ENCODE assay signal across 21 cellular contexts in genomic region chr10:5827841-5828240, GRCh38. TPM values are rescaled to one million over a fixed set of nuclear protein-coding genes. Genes with fewer than 3 reads are reported as not detected.
DNase-seq lines count a peak whose midpoint lies in the region; ATAC-seq, FAIRE-seq and TF ChIP-seq lines count a peak whose summit lies in the region.
"Had no signal": no experiment of that assay in that cellular context is flagged by ENCODE, and none has a peak within 500 bp of the region (broad histone marks: within the 10 kb centered on the region; RNA-seq: fewer than 3 reads in every experiment).

No MANE protein-coding gene starts in this region.

- H3K9me1 ChIP-seq in K562 (ENCODE audit: control insufficient read depth, insufficient read depth, low read length) = no peaks in the 10 kb centered on the region

- no peak overlapping the region for H3K4me3 Mint-ChIP-seq in activated CD8-positive, alpha-beta memory T cell treated with anti-CD3 and anti-CD28 coated beads, Interleukin-2, amount 10 ng/mL, durations not matched to agents 7 days and 5 days
- no peak overlapping the region for H3K4me3 Mint-ChIP-seq in type B pancreatic cell
- no peak overlapping the region for H3K4me3 Mint-ChIP-seq in CD8-positive, alpha-beta memory T cell
- H3K4me3 Mint-ChIP-seq: CD14-positive monocyte; CD4-positive, alpha-beta memory T cell; HFFc6 had no signal

- BruUV-seq in K562 (replicated peaks; lab: Mats Ljungman, UMichigan) = no TSS peak

- H3K9ac ChIP-seq in K562 (ENCODE audit: insufficient read depth in 1 of 2, low read depth in 2 of 2, low read length in 2 of 2) = peak overlapping the region in 1 of 2 experiments; percentile 81; a peak in 2 of 4 replicates
- H3K9ac ChIP-seq: BLaER1 had no signal

- H3K27ac Mint-ChIP-seq in activated CD8-positive, alpha-beta memory T cell treated with anti-CD3 and anti-CD28 coated beads, Interleukin-2, amount 10 ng/mL, durations not matched to agents 7 days and 5 days = no peak overlapping the region
- no peak overlapping the region for H3K27ac Mint-ChIP-seq in type B pancreatic cell
- H3K27ac Mint-ChIP-seq in CD8-positive, alpha-beta memory T cell = no peak overlapping the region
- H3K27ac Mint-ChIP-seq: CD4-positive, alpha-beta memory T cell; HFFc6 had no signal

- WGBS in K562 (ENCODE audit: insufficient coverage, low coverage, missing lambda C conversion rate) = 78% methylated on average over 6 of the region's 6 CpGs

- no peaks in the 10 kb centered on the region for H3K79me2 ChIP-seq in K562 (ENCODE audit: control insufficient read depth, insufficient read depth, low read length)

- H3K4me3 ChIP-seq in K562 (no peak overlapping the region), SJCRH30 (no peak overlapping the region)
- no peak overlapping the region for H3K4me3 ChIP-seq in CD8-positive, alpha-beta memory T cell (ENCODE audit: low read length)
- H3K4me3 ChIP-seq: A549, BLaER1 had no signal

- no peaks in the 10 kb centered on the region for H3K9me3 Mint-ChIP-seq in activated CD8-positive, alpha-beta memory T cell treated with anti-CD3 and anti-CD28 coated beads, Interleukin-2, amount 10 ng/mL, durations not matched to agents 7 days and 5 days (ENCODE audit: low read depth)
- no peaks in the 10 kb centered on the region for H3K9me3 Mint-ChIP-seq in type B pancreatic cell
- no peaks in the 10 kb centered on the region for H3K9me3 Mint-ChIP-seq in CD8-positive, alpha-beta memory T cell
- H3K9me3 Mint-ChIP-seq: CD14-positive monocyte; CD4-positive, alpha-beta memory T cell; HFFc6 had no signal

- no peak for ATAC-seq in activated CD8-positive, alpha-beta memory T cell treated with anti-CD3 and anti-CD28 coated beads, Interleukin-2, amount 10 ng/mL, durations not matched to agents 7 days and 5 days
- no peak for ATAC-seq in K562
- no peak for ATAC-seq in sciatic nerve
- ATAC-seq: A549, HCT116 had no signal

- H3K36me3 ChIP-seq in K562 (ENCODE audit: control insufficient read depth, insufficient read depth, low read length) (no peaks in the 10 kb centered on the region), SJCRH30 (no peaks in the 10 kb centered on the region)
- no peaks in the 10 kb centered on the region for H3K36me3 ChIP-seq in CD8-positive, alpha-beta memory T cell (ENCODE audit: insufficient read depth, low read length)
- H3K36me3 ChIP-seq: BLaER1 had no signal

- H3K27me3 ChIP-seq in K562 (ENCODE audit: control insufficient read depth in 2 of 2, insufficient read depth in 2 of 2, low read length in 2 of 2) = no peaks in the 10 kb centered on the region
- no peaks in the 10 kb centered on the region for H3K27me3 ChIP-seq in SJCRH30
- no peaks in the 10 kb centered on the region for H3K27me3 ChIP-seq in CD8-positive, alpha-beta memory T cell (ENCODE audit: insufficient read depth, low read length, poor library complexity, severe bottlenecking)
- H3K27me3 ChIP-seq: BLaER1 had no signal

- peak; percentile 12 for DNase-seq in activated CD8-positive, alpha-beta memory T cell treated with anti-CD3 and anti-CD28 coated beads, Interleukin-2, amount 10 ng/mL, durations not matched to agents 7 days and 5 days
- no peak for DNase-seq in activated CD8-positive, alpha-beta memory T cell treated with anti-CD3 and anti-CD28 coated beads, Interleukin-2, amount 50 U/mL, for 48 hours
- DNase-seq in K562 (ENCODE audit: extremely low read depth in 1 of 4, low spot score in 3 of 4) (no peak), sciatic nerve (ENCODE audit: low spot score) (peak; percentile 18), type B pancreatic cell (ENCODE audit: extremely low spot score, unreplicated experiment) (peak; percentile 31), SJCRH30 (no peak)
- no peak for DNase-seq in CD8-positive, alpha-beta memory T cell
- DNase-seq: Calu3; CD4-positive, alpha-beta memory T cell; DMS79 treated with DMSO at 0.1 percent for 48 hours; GF-D8; GOT3; H7; HFFc6 had no signal

- no peaks in the 10 kb centered on the region for H3K36me3 Mint-ChIP-seq in activated CD8-positive, alpha-beta memory T cell treated with anti-CD3 and anti-CD28 coated beads, Interleukin-2, amount 10 ng/mL, durations not matched to agents 7 days and 5 days
- no peaks in the 10 kb centered on the region for H3K36me3 Mint-ChIP-seq in type B pancreatic cell
- H3K36me3 Mint-ChIP-seq in CD8-positive, alpha-beta memory T cell = no peaks in the 10 kb centered on the region
- H3K36me3 Mint-ChIP-seq: CD14-positive monocyte; CD4-positive, alpha-beta memory T cell had no signal

- no peak for TF ChIP-seq POLR2A in K562 (conservative IDR thresholded peaks at IDR 0.05)

- no peak overlapping the region for H3K4me2 ChIP-seq in K562 (ENCODE audit: insufficient read depth, low read length)
- H3K4me2 ChIP-seq: A549 had no signal

- H3K4me1 Mint-ChIP-seq in activated CD8-positive, alpha-beta memory T cell treated with anti-CD3 and anti-CD28 coated beads, Interleukin-2, amount 10 ng/mL, durations not matched to agents 7 days and 5 days = no peaks in the 10 kb centered on the region
- H3K4me1 Mint-ChIP-seq in type B pancreatic cell (ENCODE audit: unreplicated experiment) = no peaks in the 10 kb centered on the region
- no peaks in the 10 kb centered on the region for H3K4me1 Mint-ChIP-seq in CD8-positive, alpha-beta memory T cell
- H3K4me1 Mint-ChIP-seq: CD14-positive monocyte; CD4-positive, alpha-beta memory T cell had no signal

- TF ChIP-seq CTCF in K562 (IDR thresholded peaks at IDR 0.05 in 2 of 3, conservative IDR thresholded peaks at IDR 0.05 in 1 of 3; ENCODE audit: insufficient read depth in 2 of 3, low read depth in 1 of 3, low read length in 3 of 3) (no peak), type B pancreatic cell (conservative IDR thresholded peaks at IDR 0.05) (no peak)

- peaks cover 12 to 18% of the 10 kb centered on the region in 2 experiments; a peak in 4 of 5 replicates for H3K4me1 ChIP-seq in K562 (replicated peaks in 1 of 2; ENCODE audit: control insufficient read depth in 2 of 2, insufficient read depth in 2 of 2, low read length in 2 of 2)
- H3K4me1 ChIP-seq in SJCRH30 = no peaks in the 10 kb centered on the region
- no peaks in the 10 kb centered on the region for H3K4me1 ChIP-seq in CD8-positive, alpha-beta memory T cell (ENCODE audit: insufficient read depth, low read length)
- H3K4me1 ChIP-seq: A549 had no signal

- intact Hi-C loops in K562 (cut with micrococcal nuclease) (no loop called here), sciatic nerve (cut with DNase I) (no loop called here)

- H3K27me3 Mint-ChIP-seq in activated CD8-positive, alpha-beta memory T cell treated with anti-CD3 and anti-CD28 coated beads, Interleukin-2, amount 10 ng/mL, durations not matched to agents 7 days and 5 days = no peaks in the 10 kb centered on the region
- no peaks in the 10 kb centered on the region for H3K27me3 Mint-ChIP-seq in type B pancreatic cell
- no peaks in the 10 kb centered on the region for H3K27me3 Mint-ChIP-seq in CD8-positive, alpha-beta memory T cell
- H3K27me3 Mint-ChIP-seq: CD4-positive, alpha-beta memory T cell had no signal

- no peak for TF ChIP-seq EP300 in K562 (IDR thresholded peaks at IDR 0.05; ENCODE audit: low read length)

- no peak for TF ChIP-seq RAD21 in K562 (CRISPR knock-in tag; conservative IDR thresholded peaks at IDR 0.05 in 1 of 2, IDR thresholded peaks at IDR 0.05 in 1 of 2)

- CTCF ChIA-PET in activated CD8-positive, alpha-beta memory T cell treated with anti-CD3 and anti-CD28 coated beads, Interleukin-2, amount 10 ng/mL, durations not matched to agents 7 days and 5 days (lab: Charles Lee) = no interaction called here
- CTCF ChIA-PET in K562 (lab: Yijun Ruan, JAX; ENCODE audit: low intra/inter-chr PET ratio) = no interaction called here
- CTCF ChIA-PET in CD8-positive, alpha-beta memory T cell (lab: Charles Lee) = interaction anchor here (1.5 kb wide), 1 partner anchor 205 kb away, joined by 3 read pairs; no protein-coding TSS in a partner anchor

- peak overlapping the region; percentile 56 for H2AFZ ChIP-seq in K562 (ENCODE audit: low read depth, low read length)

- POLR2A ChIA-PET in K562 (lab: Yijun Ruan, JAX) = interaction anchor here (0.9 to 2.8 kb wide), 2 partner anchors 14 to 17 kb away, joined by 3 to 14 read pairs; partner anchors contain the start of gene GDI2
- POLR2A ChIA-PET in CD8-positive, alpha-beta memory T cell (lab: Charles Lee) = no interaction called here

- H3K27ac ChIP-seq in K562 (ENCODE audit: extremely low read depth, low read depth, low read length) (no peak overlapping the region), SJCRH30 (no peak overlapping the region)
- no peak overlapping the region for H3K27ac ChIP-seq in CD8-positive, alpha-beta memory T cell (ENCODE audit: low read depth, low read length)
- H3K27ac ChIP-seq: 22Rv1, A549, BLaER1, HL-60 had no signal

- H3K9me3 ChIP-seq in K562 (replicated peaks; ENCODE audit: control insufficient read depth, insufficient read depth, low read depth, low read length) (no peaks in the 10 kb centered on the region), SJCRH30 (replicated peaks) (no peaks in the 10 kb centered on the region)
- H3K9me3 ChIP-seq in CD8-positive, alpha-beta memory T cell (ENCODE audit: low read length) = no peaks in the 10 kb centered on the region
- H3K9me3 ChIP-seq: A549, BLaER1 had no signal

- no peak for FAIRE-seq in K562 (lab: Jason Lieb, UNC)
- FAIRE-seq: A549, HTR-8/SVneo had no signal

- H4K20me1 ChIP-seq in K562 (replicated peaks; ENCODE audit: control insufficient read depth, insufficient read depth, low read length) = no peaks in the 10 kb centered on the region
- H4K20me1 ChIP-seq: BLaER1 had no signal

- in situ Hi-C loops in K562 (cut with MboI) = no loop called here

RNA-seq across cellular contexts. Expression of gene GDI2, which starts 14.6 kb away (rescaled TPM):
- 100 to 1,000 TPM; 196 to 263 TPM for total RNA-seq in activated CD8-positive, alpha-beta memory T cell treated with anti-CD3 and anti-CD28 coated beads, Interleukin-2, amount 10 ng/mL, durations not matched to agents 7 days and 5 days
- 49.2 and 105 TPM in 2 replicates for total RNA-seq in K562 (2011; cell fraction: chromatin; rRNA removed; ENCODE audit: low replicate concordance)
- 46.6 and 50.5 TPM in 2 replicates for total RNA-seq in K562 (2011; cell fraction: nucleolus; rRNA removed)
- total RNA-seq in K562 (2011; cell fraction: nucleoplasm; rRNA removed) = 63.9 and 78.0 TPM in 2 replicates
- total RNA-seq in K562 (2014; rRNA removed) (285 and 296 TPM in 2 replicates), K562 (2014; rRNA removed; fragmentation: Illumina TruSeq; extraction: Trizol) (350 and 391 TPM in 2 replicates), K562 (2015; rRNA removed; fragmentation: Illumina TruSeq; extraction: Trizol) (378 and 397 TPM in 2 replicates), K562 (2021) (266 and 273 TPM in 2 replicates), sciatic nerve (140 TPM), type B pancreatic cell (ENCODE audit: low replicate concordance) (245 TPM in 2 replicates)
- polyA plus RNA-seq in K562 (2011; rRNA removed) (208 and 287 TPM in 2 replicates), K562 (2014; fragmentation: Illumina TruSeq; extraction: Trizol) (308 and 352 TPM in 2 replicates), K562 (2014; fragmentation: Nextera tagmentation; extraction: Ambion mirVana) (100 to 1,000 TPM; 262 to 424 TPM), K562 (2014; rRNA removed) (259 and 274 TPM in 2 replicates)
- 151 and 178 TPM in 2 replicates for polyA plus RNA-seq in K562 (2011; cell fraction: cytosol; rRNA removed)
- polyA plus RNA-seq in K562 (2011; cell fraction: nucleus; rRNA removed) = 45.0 and 75.6 TPM in 2 replicates
- polyA plus RNA-seq in K562 (2012) = 220 and 245 TPM in 2 replicates
- 387 and 410 TPM in 2 replicates for polyA minus RNA-seq in K562 (2011; rRNA and poly(A)+ RNA removed)
- 225 and 294 TPM in 2 replicates for polyA minus RNA-seq in K562 (2011; cell fraction: cytosol; rRNA and poly(A)+ RNA removed)
- 52.6 and 71.9 TPM in 2 replicates for polyA minus RNA-seq in K562 (2011; cell fraction: nucleus; rRNA and poly(A)+ RNA removed)
- total RNA-seq in SJCRH30 (2014; rRNA removed; shearing (Covaris generic)) = 283 and 291 TPM in 2 replicates
- total RNA-seq in CD8-positive, alpha-beta memory T cell = 100 to 1,000 TPM; 311 to 319 TPM
- polyA plus RNA-seq in CD8-positive, alpha-beta memory T cell = 171 TPM

Comparison
In these comparisons a context has a peak if more than half of its experiments do, and no peak if none do; other contexts are left out.
1. DNase-seq: peak in activated CD8-positive, alpha-beta memory T cell treated with anti-CD3 and anti-CD28 coated beads, Interleukin-2, amount 10 ng/mL, durations not matched to agents 7 days and 5 days (single experiment), sciatic nerve (single experiment) and type B pancreatic cell (single experiment); none in activated CD8-positive, alpha-beta memory T cell treated with anti-CD3 and anti-CD28 coated beads, Interleukin-2, amount 50 U/mL, for 48 hours (single experiment), K562 (0 of 4), SJCRH30 (0 of 2) and CD8-positive, alpha-beta memory T cell (0 of 5).